8 cellular contexts compared by ENCODE assay signal in genomic region chr17:29567362-29568330, GRCh38. TPM values are rescaled to one million over a fixed set of nuclear protein-coding genes. Genes with fewer than 3 reads are reported as not detected.
DNase-seq lines count a peak whose midpoint lies in the region; ATAC-seq, FAIRE-seq and TF ChIP-seq lines count a peak whose summit lies in the region.

No MANE protein-coding gene starts in this region.

- H3K4me3 ChIP-seq in DOHH2 (ENCODE audit: low read length) (peak overlapping the region; percentile 91), Loucy (ENCODE audit: low read length, poor library complexity, severe bottlenecking) (peak overlapping the region; percentile 85), GM12878 (peak overlapping the region; percentile 96), iPS-18c (ENCODE audit: insufficient read depth, low read depth, low read length) (peak overlapping the region; percentile 80), smooth muscle cell (peak overlapping the region; percentile 67)

- TSS peak; percentile 90 for BruUV-seq in GM12878 (replicated peaks; lab: Mats Ljungman, UMichigan)

- H3K9me2 ChIP-seq in DOHH2 (replicated peaks; ENCODE audit: control insufficient read depth, low read length) (no peaks in the 10 kb centered on the region), Loucy (replicated peaks; ENCODE audit: low read depth, low read length) (no peaks in the 10 kb centered on the region)

- TF ChIP-seq POLR2A in GM12878 (IDR thresholded peaks at IDR 0.05; ENCODE audit: low read depth, low read length), result no peak

- TF ChIP-seq RAD21 in GM12878 (IDR thresholded peaks at IDR 0.05; ENCODE audit: insufficient read depth, low read depth, low read length), result no peak

- H4K20me1 ChIP-seq in DOHH2 (ENCODE audit: control insufficient read depth, insufficient read depth, low read depth, low read length), result no peaks in the 10 kb centered on the region
- H4K20me1 ChIP-seq in Loucy (ENCODE audit: insufficient read depth, low read length, poor library complexity, severe bottlenecking), result peaks cover 16% of the 10 kb centered on the region
- no peaks in the 10 kb centered on the region for H4K20me1 ChIP-seq in GM12878 (ENCODE audit: control insufficient read depth, insufficient read depth)
- no peaks in the 10 kb centered on the region for H4K20me1 ChIP-seq in smooth muscle cell (ENCODE audit: low read depth)

- TF ChIP-seq EP300 in GM12878 (IDR thresholded peaks at IDR 0.05; ENCODE audit: borderline replicate concordance in 1 of 2, control insufficient read depth in 1 of 2, low read depth in 2 of 2, low read length in 2 of 2), result no peak

- TF ChIP-seq CTCF in DOHH2 (IDR thresholded peaks at IDR 0.05; ENCODE audit: low read depth, low read length, poor library complexity, severe bottlenecking) (peak; percentile 55), Loucy (conservative IDR thresholded peaks at IDR 0.05; ENCODE audit: low read length) (peak; percentile 30; the same call in 1 of the 2 replicates), GM12878 (IDR thresholded peaks at IDR 0.05 in 2 of 3, conservative IDR thresholded peaks at IDR 0.05 in 1 of 3; ENCODE audit: control insufficient read depth in 2 of 3, extremely low read depth in 1 of 3, insufficient read depth in 1 of 3, low read depth in 3 of 3, low read length in 3 of 3) (peak; percentile 35 to 57 (median 56)), smooth muscle cell (IDR thresholded peaks at IDR 0.05; ENCODE audit: borderline replicate concordance, insufficient read depth, poor library complexity, severe bottlenecking) (peak; percentile 21)

- peaks cover 22% of the 10 kb centered on the region for H3K36me3 ChIP-seq in DOHH2 (ENCODE audit: control insufficient read depth, low read length)
- no peaks in the 10 kb centered on the region for H3K36me3 ChIP-seq in Loucy (ENCODE audit: insufficient read depth, low read length)
- peaks cover 0 to 2% of the 10 kb centered on the region in 2 experiments; a peak in 2 of 4 replicates for H3K36me3 ChIP-seq in GM12878 (ENCODE audit: control insufficient read depth in 2 of 2, insufficient read depth in 2 of 2, low read length in 1 of 2)
- no peaks in the 10 kb centered on the region for H3K36me3 ChIP-seq in smooth muscle cell (ENCODE audit: low read depth)

- H3K79me2 ChIP-seq in DOHH2 (ENCODE audit: control insufficient read depth, low read length) (peaks cover 34% of the 10 kb centered on the region), Loucy (ENCODE audit: insufficient read depth, low read length) (peaks cover 25% of the 10 kb centered on the region; the same call in 1 of the 2 replicates), GM12878 (ENCODE audit: control insufficient read depth, insufficient read depth, low read length) (peaks cover 7% of the 10 kb centered on the region; the same call in 1 of the 2 replicates), smooth muscle cell (ENCODE audit: low read depth) (peaks cover 7% of the 10 kb centered on the region)

- DNase-seq in T-helper 2 cell (peak; percentile 52 to 88 (median 70)), GM12878 (ENCODE audit: low read depth, low spot score) (no peak), smooth muscle cell (lab: John Stamatoyannopoulos, UW; ENCODE audit: unreplicated experiment) (peak; percentile 59), GDM1 (lab: John Stamatoyannopoulos, UW) (no peak)

- in situ Hi-C loops in GM12878 (cut with MboI), result no loop called here

- POLR2A ChIA-PET in GM12878 (lab: Charles Lee), result interaction anchor here (0.7 to 1.4 kb wide), 4 partner anchors 9 to 395 kb away, joined by 3 to 6 read pairs (median 4); no protein-coding TSS in a partner anchor

- H3K27me3 ChIP-seq in DOHH2 (ENCODE audit: control insufficient read depth, low read length) (no peaks in the 10 kb centered on the region), Loucy (ENCODE audit: insufficient read depth, low read length, poor library complexity, severe bottlenecking) (no peaks in the 10 kb centered on the region), GM12878 (replicated peaks in 1 of 2; ENCODE audit: control insufficient read depth in 2 of 2, insufficient read depth in 2 of 2, low read length in 1 of 2) (no peaks in the 10 kb centered on the region), smooth muscle cell (ENCODE audit: low read depth) (peaks cover 14% of the 10 kb centered on the region)

- RAD21 ChIA-PET in GM12878 (lab: Charles Lee; ENCODE audit: unreplicated experiment), result interaction anchor here (0.6 to 3.9 kb wide), 7 partner anchors 13 to 419 kb away, joined by 3 to 20 read pairs (median 4); no protein-coding TSS in a partner anchor

- peak; percentile 86 for FAIRE-seq in GM12878 (lab: Jason Lieb, UNC)

- H3K4me1 ChIP-seq in DOHH2 (ENCODE audit: control insufficient read depth, low read length) (peaks cover 26% of the 10 kb centered on the region), Loucy (ENCODE audit: insufficient read depth, low read length, poor library complexity, severe bottlenecking) (peaks cover 17% of the 10 kb centered on the region), GM12878 (ENCODE audit: control insufficient read depth, insufficient read depth, low read length) (peaks cover 3% of the 10 kb centered on the region; the same call in 1 of the 2 replicates), smooth muscle cell (ENCODE audit: low read depth) (peaks cover 26% of the 10 kb centered on the region)

- ATAC-seq in GM21786 (IDR thresholded peaks at IDR 0.05; ENCODE audit: unreplicated experiment) (peak; percentile 33), GM12878 (peak; percentile 78)

- H2AFZ ChIP-seq in Loucy (ENCODE audit: low read length) (peak overlapping the region; percentile 80), GM12878 (ENCODE audit: control insufficient read depth, low read depth, low read length) (peak overlapping the region; percentile 97), smooth muscle cell (ENCODE audit: low read depth) (peak overlapping the region; percentile 91)

- intact Hi-C loops in GM12878 (cut with micrococcal nuclease; ENCODE audit: unreplicated experiment), result no loop called here

- H3K9ac ChIP-seq in Loucy (ENCODE audit: low read depth, low read length, poor library complexity, severe bottlenecking), result peak overlapping the region; percentile 87
- peak overlapping the region; percentile 76 for H3K9ac ChIP-seq in GM12878 (ENCODE audit: control insufficient read depth, insufficient read depth, low read length)
- peak overlapping the region; percentile 4 for H3K9ac ChIP-seq in smooth muscle cell (ENCODE audit: low read depth)

- SMC1A ChIA-PET in GM12878 (lab: Charles Lee; ENCODE audit: uncharacterized antibody, unreplicated experiment), result interaction anchor here (0.6 to 1.4 kb wide), 2 partner anchors 14 to 50 kb away, joined by 3 read pairs; no protein-coding TSS in a partner anchor

- H3K9me3 ChIP-seq in DOHH2 (ENCODE audit: control insufficient read depth, insufficient read depth, low read length), result no peaks in the 10 kb centered on the region
- no peaks in the 10 kb centered on the region for H3K9me3 ChIP-seq in Loucy (ENCODE audit: insufficient read depth, low read depth, low read length)
- no peaks in the 10 kb centered on the region for H3K9me3 ChIP-seq in GM12878 (replicated peaks; ENCODE audit: control insufficient read depth, insufficient read depth, low read length)
- peaks cover 4% of the 10 kb centered on the region for H3K9me3 ChIP-seq in iPS-18c (ENCODE audit: control insufficient read depth, insufficient read depth, low read length)
- H3K9me3 ChIP-seq in smooth muscle cell (replicated peaks; ENCODE audit: low read depth), result no peaks in the 10 kb centered on the region

- H3F3A ChIP-seq in DOHH2 (ENCODE audit: control insufficient read depth, insufficient read depth) (peaks cover 10% of the 10 kb centered on the region), Loucy (ENCODE audit: low read depth) (0 out of 2 replicates have a peak, but pooled peaks cover 3% of the 10 kb centered on the region), smooth muscle cell (ENCODE audit: low read depth) (peaks cover 7% of the 10 kb centered on the region)

- H3K4me2 ChIP-seq in DOHH2 (ENCODE audit: low read length) (peak overlapping the region; percentile 88), Loucy (ENCODE audit: low read depth, low read length, poor library complexity, severe bottlenecking) (peak overlapping the region; percentile 67), GM12878 (ENCODE audit: control insufficient read depth, insufficient read depth) (peak overlapping the region; percentile 97), smooth muscle cell (peak overlapping the region; percentile 91)

- CTCF ChIA-PET in GM12878 (lab: Yijun Ruan, JAX), result interaction anchor here (0.6 to 3.5 kb wide), 9 partner anchors 9 to 204 kb away, joined by 3 to 21 read pairs (median 5); partner anchors contain the start of gene ANKRD13B

- H3K27ac ChIP-seq in DOHH2 (ENCODE audit: low read depth, low read length) (peak overlapping the region; percentile 89), GM12878 (ENCODE audit: control insufficient read depth, insufficient read depth) (peak overlapping the region; percentile 81), smooth muscle cell (ENCODE audit: low read depth) (peak overlapping the region; percentile 20)

- 1% methylated on average over 72 of the region's 87 CpGs for WGBS in GM12878 (ENCODE audit: insufficient coverage, insufficient replicate concordance, low lambda C conversion rate, missing lambda C conversion rate)
- under 1% methylated on average over 77 of the region's 87 CpGs for WGBS in smooth muscle cell (ENCODE audit: low lambda C conversion rate)

RNA-seq across cellular contexts. Expression of gene ABHD15, which starts 0.8 kb away (rescaled TPM):
- total RNA-seq in GM12878 (2013; cell fraction: nucleolus; rRNA removed), result 7.5 and 8.0 TPM in 2 replicates
- total RNA-seq in GM12878 (2014; rRNA removed), result 6.5 and 7.5 TPM in 2 replicates
- total RNA-seq in GM12878 (2014; rRNA removed; fragmentation: Illumina TruSeq; extraction: Trizol), result 5.1 and 5.2 TPM in 2 replicates
- total RNA-seq in GM12878 (2021), result 9.0 and 9.2 TPM in 2 replicates
- 2.0 TPM for polyA plus RNA-seq in GM12878 (2011; ENCODE audit: low read depth)
- polyA plus RNA-seq in GM12878 (2011; rRNA removed), result 4.1 and 4.7 TPM in 2 replicates
- 4.1 and 5.8 TPM in 2 replicates for polyA plus RNA-seq in GM12878 (2011; cell fraction: cytosol; rRNA removed)
- polyA plus RNA-seq in GM12878 (2011; cell fraction: nucleus; rRNA removed), result 5.9 and 6.4 TPM in 2 replicates
- 3.5 and 4.7 TPM in 2 replicates for polyA plus RNA-seq in GM12878 (2012)
- 5.3 and 5.8 TPM in 2 replicates for polyA plus RNA-seq in GM12878 (2014; fragmentation: Illumina TruSeq; extraction: Trizol)
- polyA plus RNA-seq in GM12878 (2014; fragmentation: Nextera tagmentation; extraction: Ambion mirVana), result 1 to 10 TPM; 2.1 to 2.6 TPM
- polyA plus RNA-seq in GM12878 (2014; rRNA removed), result 5.9 and 6.1 TPM in 2 replicates
- polyA plus RNA-seq in GM12878 (2016; fragmentation: Nextera tagmentation; extraction: Ambion mirVana), result 1 to 10 TPM; 2.6 to 3.9 TPM
- 5.5 and 8.8 TPM in 2 replicates for polyA minus RNA-seq in GM12878 (2011; rRNA and poly(A)+ RNA removed)
- polyA minus RNA-seq in GM12878 (2011; cell fraction: cytosol; rRNA and poly(A)+ RNA removed), result 3.5 and 3.7 TPM in 2 replicates
- 3.4 and 6.5 TPM in 2 replicates for polyA minus RNA-seq in GM12878 (2011; cell fraction: nucleus; rRNA and poly(A)+ RNA removed)
- 5.0 and 7.0 TPM in 2 replicates for total RNA-seq in smooth muscle cell
- 6.4 and 7.4 TPM in 2 replicates for polyA plus RNA-seq in smooth muscle cell

RNA-seq across cellular contexts. Expression of gene TP53I13, which starts 0.9 kb away (rescaled TPM):
- 36.6 and 40.4 TPM in 2 replicates for total RNA-seq in GM12878 (2013; cell fraction: nucleolus; rRNA removed)
- total RNA-seq in GM12878 (2014; rRNA removed), result 30.9 and 33.4 TPM in 2 replicates
- 8.6 and 10.4 TPM in 2 replicates for total RNA-seq in GM12878 (2014; rRNA removed; fragmentation: Illumina TruSeq; extraction: Trizol)
- total RNA-seq in GM12878 (2021), result 38.5 and 40.1 TPM in 2 replicates
- 5.4 TPM for polyA plus RNA-seq in GM12878 (2011; ENCODE audit: low read depth)
- polyA plus RNA-seq in GM12878 (2011; rRNA removed), result 5.5 and 8.8 TPM in 2 replicates
- polyA plus RNA-seq in GM12878 (2011; cell fraction: cytosol; rRNA removed), result 9.9 and 18.4 TPM in 2 replicates
- 229 and 261 TPM in 2 replicates for polyA plus RNA-seq in GM12878 (2011; cell fraction: nucleus; rRNA removed)
- 25.2 and 26.9 TPM in 2 replicates for polyA plus RNA-seq in GM12878 (2012)
- 0.97 and 4.5 TPM in 2 replicates for polyA plus RNA-seq in GM12878 (2014; fragmentation: Illumina TruSeq; extraction: Trizol)
- under 1 TPM in 1 of 2 experiments, not detected in 1; 0.31 TPM for polyA plus RNA-seq in GM12878 (2014; fragmentation: Nextera tagmentation; extraction: Ambion mirVana)
- 45.1 and 54.2 TPM in 2 replicates for polyA plus RNA-seq in GM12878 (2014; rRNA removed)
- polyA plus RNA-seq in GM12878 (2016; fragmentation: Nextera tagmentation; extraction: Ambion mirVana), result 10 to 100 TPM; 19.5 to 22.9 TPM
- 3.3 and 10.7 TPM in 2 replicates for polyA minus RNA-seq in GM12878 (2011; rRNA and poly(A)+ RNA removed)
- polyA minus RNA-seq in GM12878 (2011; cell fraction: cytosol; rRNA and poly(A)+ RNA removed), result 4.1 and 7.7 TPM in 2 replicates
- polyA minus RNA-seq in GM12878 (2011; cell fraction: nucleus; rRNA and poly(A)+ RNA removed), result 26.0 and 38.0 TPM in 2 replicates
- 35.4 and 50.7 TPM in 2 replicates for total RNA-seq in smooth muscle cell
- 105 and 107 TPM in 2 replicates for polyA plus RNA-seq in smooth muscle cell

RNA-seq across cellular contexts. Expression of gene GIT1, which starts 21.8 kb away (rescaled TPM):
- 31.4 and 40.8 TPM in 2 replicates for total RNA-seq in GM12878 (2013; cell fraction: nucleolus; rRNA removed)
- total RNA-seq in GM12878 (2014; rRNA removed) (24.2 and 30.6 TPM in 2 replicates), GM12878 (2014; rRNA removed; fragmentation: Illumina TruSeq; extraction: Trizol) (15.4 and 16.1 TPM in 2 replicates), GM12878 (2021) (45.1 and 45.3 TPM in 2 replicates), smooth muscle cell (12.7 and 17.6 TPM in 2 replicates)
- 6.9 TPM for polyA plus RNA-seq in GM12878 (2011; ENCODE audit: low read depth)
- polyA plus RNA-seq in GM12878 (2011; rRNA removed) (11.3 and 25.6 TPM in 2 replicates), GM12878 (2014; fragmentation: Illumina TruSeq; extraction: Trizol) (20.0 and 32.4 TPM in 2 replicates), GM12878 (2014; fragmentation: Nextera tagmentation; extraction: Ambion mirVana) (under 1 TPM; 0.24 to 0.58 TPM), GM12878 (2014; rRNA removed) (33.7 and 34.2 TPM in 2 replicates), GM12878 (2016; fragmentation: Nextera tagmentation; extraction: Ambion mirVana) (1 to 10 TPM; 4.4 to 4.9 TPM), smooth muscle cell (23.0 and 34.7 TPM in 2 replicates)
- 19.7 and 24.9 TPM in 2 replicates for polyA plus RNA-seq in GM12878 (2011; cell fraction: cytosol; rRNA removed)
- polyA plus RNA-seq in GM12878 (2011; cell fraction: nucleus; rRNA removed), result 76.5 and 89.1 TPM in 2 replicates
- 19.0 and 19.4 TPM in 2 replicates for polyA plus RNA-seq in GM12878 (2012)
- polyA minus RNA-seq in GM12878 (2011; rRNA and poly(A)+ RNA removed), result 24.4 and 31.5 TPM in 2 replicates
- polyA minus RNA-seq in GM12878 (2011; cell fraction: cytosol; rRNA and poly(A)+ RNA removed), result 15.8 and 24.1 TPM in 2 replicates
- polyA minus RNA-seq in GM12878 (2011; cell fraction: nucleus; rRNA and poly(A)+ RNA removed), result 33.0 and 56.8 TPM in 2 replicates

RNA-seq across cellular contexts. Expression of gene ANKRD13B, which starts 25.3 kb away (rescaled TPM):
- 12.6 and 16.8 TPM in 2 replicates for total RNA-seq in GM12878 (2013; cell fraction: nucleolus; rRNA removed)
- 7.1 and 8.5 TPM in 2 replicates for total RNA-seq in GM12878 (2014; rRNA removed)
- 2.5 and 2.9 TPM in 2 replicates for total RNA-seq in GM12878 (2014; rRNA removed; fragmentation: Illumina TruSeq; extraction: Trizol)
- 14.0 and 15.0 TPM in 2 replicates for total RNA-seq in GM12878 (2021)
- polyA plus RNA-seq in GM12878 (2011; ENCODE audit: low read depth), result 0.56 TPM
- polyA plus RNA-seq in GM12878 (2011; rRNA removed), result 1.3 and 3.0 TPM in 2 replicates
- 3.2 and 6.8 TPM in 2 replicates for polyA plus RNA-seq in GM12878 (2011; cell fraction: cytosol; rRNA removed)
- 64.3 and 77.7 TPM in 2 replicates for polyA plus RNA-seq in GM12878 (2011; cell fraction: nucleus; rRNA removed)
- polyA plus RNA-seq in GM12878 (2012), result 2.0 and 3.5 TPM in 2 replicates
- 1.5 and 4.0 TPM in 2 replicates for polyA plus RNA-seq in GM12878 (2014; fragmentation: Illumina TruSeq; extraction: Trizol)
- polyA plus RNA-seq in GM12878 (2014; fragmentation: Nextera tagmentation; extraction: Ambion mirVana), result under 1 TPM; 0.18 to 0.53 TPM
- 14.9 and 15.9 TPM in 2 replicates for polyA plus RNA-seq in GM12878 (2014; rRNA removed)
- polyA plus RNA-seq in GM12878 (2016; fragmentation: Nextera tagmentation; extraction: Ambion mirVana), result 1 to 10 TPM; 1.6 to 2.1 TPM
- polyA minus RNA-seq in GM12878 (2011; rRNA and poly(A)+ RNA removed), result 2.6 and 5.8 TPM in 2 replicates
- 3.2 and 4.6 TPM in 2 replicates for polyA minus RNA-seq in GM12878 (2011; cell fraction: cytosol; rRNA and poly(A)+ RNA removed)
- 8.9 and 16.6 TPM in 2 replicates for polyA minus RNA-seq in GM12878 (2011; cell fraction: nucleus; rRNA and poly(A)+ RNA removed)
- 2.8 and 3.6 TPM in 2 replicates for total RNA-seq in smooth muscle cell
- 6.7 and 6.8 TPM in 2 replicates for polyA plus RNA-seq in smooth muscle cell

RNA-seq across cellular contexts. Expression of gene CORO6, which starts 55.1 kb away (rescaled TPM):
- 4.0 and 4.3 TPM in 2 replicates for total RNA-seq in GM12878 (2013; cell fraction: nucleolus; rRNA removed)
- total RNA-seq in GM12878 (2014; rRNA removed) (2.6 and 3.6 TPM in 2 replicates), GM12878 (2014; rRNA removed; fragmentation: Illumina TruSeq; extraction: Trizol) (0.63 and 0.69 TPM in 2 replicates), GM12878 (2021) (3.2 and 3.7 TPM in 2 replicates), smooth muscle cell (2.4 and 6.2 TPM in 2 replicates)
- polyA plus RNA-seq in GM12878 (2011; ENCODE audit: low read depth), result 0.80 TPM
- polyA plus RNA-seq in GM12878 (2011; rRNA removed) (0.69 and 0.87 TPM in 2 replicates), GM12878 (2014; fragmentation: Illumina TruSeq; extraction: Trizol) (1.3 and 1.9 TPM in 2 replicates), GM12878 (2014; fragmentation: Nextera tagmentation; extraction: Ambion mirVana) (under 1 TPM in 1 of 2 experiments, not detected in 1; 0.26 TPM), GM12878 (2014; rRNA removed) (5.0 and 5.4 TPM in 2 replicates), GM12878 (2016; fragmentation: Nextera tagmentation; extraction: Ambion mirVana) (1 to 10 TPM; 1.7 to 3.3 TPM), smooth muscle cell (2.4 and 2.9 TPM in 2 replicates)
- polyA plus RNA-seq in GM12878 (2011; cell fraction: cytosol; rRNA removed), result 0.60 and 0.99 TPM in 2 replicates
- 12.2 and 15.8 TPM in 2 replicates for polyA plus RNA-seq in GM12878 (2011; cell fraction: nucleus; rRNA removed)
- 2.5 and 2.6 TPM in 2 replicates for polyA plus RNA-seq in GM12878 (2012)
- polyA minus RNA-seq in GM12878 (2011; rRNA and poly(A)+ RNA removed), result 0.72 and 1.2 TPM in 2 replicates
- polyA minus RNA-seq in GM12878 (2011; cell fraction: cytosol; rRNA and poly(A)+ RNA removed), result not detected in 2 replicates
- polyA minus RNA-seq in GM12878 (2011; cell fraction: nucleus; rRNA and poly(A)+ RNA removed), result 1.6 and 2.0 TPM in 2 replicates

Comparison
In these comparisons a context has a peak if more than half of its experiments do, and no peak if none do; other contexts are left out.
1. H3K27ac ChIP-seq: peak in every context shown above with its lines; median percentile 89 in DOHH2; 81 in GM12878; 20 in smooth muscle cell.
2. H3K9ac ChIP-seq: peak in every context shown above with its lines; median percentile 87 in Loucy; 76 in GM12878; 4 in smooth muscle cell.
3. DNase-seq: peak in T-helper 2 cell (5 of 5) and smooth muscle cell (single experiment); none in GM12878 (single experiment) and GDM1 (single experiment).
4. Peak in every context shown above with its lines, with median percentiles within 50 percentile points of each other: H3K4me2 ChIP-seq, H3K4me3 ChIP-seq, CTCF ChIP-seq and H2AFZ ChIP-seq.